ENCODE assay signal across 9 cellular contexts in genomic region chr7:127782550-127783266, GRCh38.
A peak's percentile ranks its signal among the peaks of the same experiment; 100 is the strongest.
DNase-seq lines count a peak whose midpoint lies in the region; ATAC-seq and TF ChIP-seq lines count a peak whose summit lies in the region.
"Had no signal": no experiment of that assay in that cellular context is flagged by ENCODE, and none has a peak within 500 bp of the region (broad histone marks: within the 10 kb centered on the region; RNA-seq: fewer than 3 reads in every experiment).

No MANE protein-coding gene starts in this region.

- no peaks in the 10 kb centered on the region for H3K9me2 ChIP-seq in PC-9 (ENCODE audit: insufficient read depth)

- H3K36me3 ChIP-seq in BLaER1 (peaks cover 13% of the 10 kb centered on the region), PC-9 (ENCODE audit: low read depth) (peaks cover 9% of the 10 kb centered on the region; the same call in 1 of the 2 replicates)

- intact Hi-C loops in dendritic cell treated with granulocyte-macrophage colony-stimulating factor and Interleukin-4, amounts not matched to agents 40 ng/mL and 50 ng/mL, for 4 days (cut with micrococcal nuclease): no loop called here
- intact Hi-C loops in PC-9 (cut with micrococcal nuclease; ENCODE audit: unreplicated experiment): no loop called here

- peaks cover 67% of the 10 kb centered on the region for H3K79me2 ChIP-seq in PC-9 (ENCODE audit: low read depth)

- H3K36me3 Mint-ChIP-seq in dendritic cell treated with granulocyte-macrophage colony-stimulating factor and Interleukin-4, amounts not matched to agents 40 ng/mL and 50 ng/mL, for 4 days (ENCODE audit: low read depth): peaks cover 7% of the 10 kb centered on the region
- peaks cover 3% of the 10 kb centered on the region for H3K36me3 Mint-ChIP-seq in chondrocyte (ENCODE audit: low read depth)

- H3K4me1 ChIP-seq in BLaER1 (peaks cover 31% of the 10 kb centered on the region), PC-9 (replicated peaks; ENCODE audit: insufficient read depth) (no peaks in the 10 kb centered on the region)

- no peak for TF ChIP-seq CTCF in chondrocyte (IDR thresholded peaks at IDR 0.05)
- TF ChIP-seq CTCF in PC-9 (conservative IDR thresholded peaks at IDR 0.05): no peak

- POLR2A ChIA-PET in PC-9 (lab: Charles Lee; ENCODE audit: unreplicated experiment): no interaction called here

- no peak overlapping the region for H2AFZ ChIP-seq in PC-9
- H2AFZ ChIP-seq: parathyroid adenoma had no signal

- H3K9ac ChIP-seq in BLaER1: no peak overlapping the region
- H3K9ac ChIP-seq: parathyroid adenoma had no signal

- DNase-seq in chondrocyte (ENCODE audit: low spot score): no peak
- no peak for DNase-seq in AG20443 (ENCODE audit: low spot score)
- DNase-seq in PC-9: no peak
- DNase-seq in nucleus accumbens (lab: John Stamatoyannopoulos, UW): no peak

- no TSS peak for BruUV-seq in PC-9 (replicated peaks; lab: Mats Ljungman, UMichigan)

- no peak overlapping the region for H3K27ac ChIP-seq in BLaER1
- no peak overlapping the region for H3K27ac ChIP-seq in PC-9
- H3K27ac ChIP-seq: parathyroid adenoma had no signal

- H3K4me3 Mint-ChIP-seq in dendritic cell treated with granulocyte-macrophage colony-stimulating factor and Interleukin-4, amounts not matched to agents 40 ng/mL and 50 ng/mL, for 4 days: no peak overlapping the region
- no peak overlapping the region for H3K4me3 Mint-ChIP-seq in chondrocyte (ENCODE audit: unreplicated experiment)

- ATAC-seq in GM19468 (IDR thresholded peaks at IDR 0.05; ENCODE audit: extremely low read depth, unreplicated experiment): peak; percentile 77
- ATAC-seq in HG03439 (IDR thresholded peaks at IDR 0.05; ENCODE audit: unreplicated experiment): peak; percentile 77

- H3K9me3 ChIP-seq in BLaER1: no peaks in the 10 kb centered on the region
- H3K9me3 ChIP-seq in PC-9 (ENCODE audit: insufficient read depth, low read depth): no peaks in the 10 kb centered on the region

- peaks cover 70% of the 10 kb centered on the region for H3K4me1 Mint-ChIP-seq in dendritic cell treated with granulocyte-macrophage colony-stimulating factor and Interleukin-4, amounts not matched to agents 40 ng/mL and 50 ng/mL, for 4 days (ENCODE audit: low read depth)
- H3K4me1 Mint-ChIP-seq in chondrocyte (ENCODE audit: low read depth): peaks cover 42% of the 10 kb centered on the region

- H3K27ac Mint-ChIP-seq in dendritic cell treated with granulocyte-macrophage colony-stimulating factor and Interleukin-4, amounts not matched to agents 40 ng/mL and 50 ng/mL, for 4 days: peak overlapping the region; percentile 63
- H3K27ac Mint-ChIP-seq in chondrocyte (ENCODE audit: unreplicated experiment): no peak overlapping the region

- H3K27me3 ChIP-seq in BLaER1 (no peaks in the 10 kb centered on the region), PC-9 (ENCODE audit: insufficient read depth, low read depth) (no peaks in the 10 kb centered on the region)

- H3K27me3 Mint-ChIP-seq in dendritic cell treated with granulocyte-macrophage colony-stimulating factor and Interleukin-4, amounts not matched to agents 40 ng/mL and 50 ng/mL, for 4 days: no peaks in the 10 kb centered on the region
- no peaks in the 10 kb centered on the region for H3K27me3 Mint-ChIP-seq in chondrocyte (ENCODE audit: low read depth)

- no peak overlapping the region for H3K4me3 ChIP-seq in BLaER1
- no peak overlapping the region for H3K4me3 ChIP-seq in PC-9

- no peaks in the 10 kb centered on the region; the same call in 1 of the 2 replicates for H3F3A ChIP-seq in PC-9 (ENCODE audit: insufficient read depth, low read depth)

- CTCF ChIA-PET in PC-9 (lab: Charles Lee): no interaction called here

- H4K20me1 ChIP-seq in BLaER1 (peaks cover 53% of the 10 kb centered on the region), PC-9 (ENCODE audit: insufficient read depth) (peaks cover 67% of the 10 kb centered on the region)

- H3K4me2 ChIP-seq in BLaER1: peak overlapping the region; percentile 31; the same call in 1 of the 2 replicates
- H3K4me2 ChIP-seq in PC-9: no peak overlapping the region

- no peaks in the 10 kb centered on the region for H3K9me3 Mint-ChIP-seq in dendritic cell treated with granulocyte-macrophage colony-stimulating factor and Interleukin-4, amounts not matched to agents 40 ng/mL and 50 ng/mL, for 4 days
- no peaks in the 10 kb centered on the region for H3K9me3 Mint-ChIP-seq in chondrocyte (ENCODE audit: low read depth)
